In genomic region chr17:81364278-81365147, GRCh38 we compare ENCODE assay signal across 11 cellular contexts. TPM values are rescaled to one million over a fixed set of nuclear protein-coding genes. Genes with fewer than 3 reads are reported as not detected.
DNase-seq lines count a peak whose midpoint lies in the region; ATAC-seq and TF ChIP-seq lines count a peak whose summit lies in the region.
"Had no signal": no experiment of that assay in that cellular context is flagged by ENCODE, and none has a peak within 500 bp of the region (broad histone marks: within the 10 kb centered on the region; RNA-seq: fewer than 3 reads in every experiment).

No MANE protein-coding gene starts in this region.

- peak overlapping the region in 3 of 4 donors; percentile 73 to 83 (median 75) for H3K27ac ChIP-seq in sigmoid colon
- peak overlapping the region in 1 of 2 donors; percentile 22 for H3K27ac ChIP-seq in ovary

- H3K4me3 ChIP-seq in iPS-15b (ENCODE audit: low read depth, low read length): peak overlapping the region; percentile 39
- peak overlapping the region in 1 of 4 donors; percentile 44 for H3K4me3 ChIP-seq in sigmoid colon
- no peak overlapping the region for H3K4me3 ChIP-seq in ovary

- TF ChIP-seq CTCF in sigmoid colon (IDR thresholded peaks at IDR 0.05) (no peak), ovary (IDR thresholded peaks at IDR 0.05) (no peak)

- peaks cover 16% of the 10 kb centered on the region for H3K4me1 Mint-ChIP-seq in activated naive CD8-positive, alpha-beta T cell treated with anti-CD3 and anti-CD28 coated beads for 36 hours

- peak overlapping the region; percentile 2; the same call in 1 of the 2 replicates for H3K9ac ChIP-seq in ES-I3 (ENCODE audit: low read depth, low read length)
- no peak overlapping the region for H3K9ac ChIP-seq in iPS-15b (ENCODE audit: low read depth, low read length)

- no peak for TF ChIP-seq EP300 in sigmoid colon (IDR thresholded peaks at IDR 0.05)
- no peak for TF ChIP-seq EP300 in ovary (IDR thresholded peaks at IDR 0.05)

- intact Hi-C loops in sigmoid colon (cut with DNase I) (loop anchor here (1.0 kb wide), 1 partner anchor 18 kb away; no protein-coding TSS in a partner anchor), ovary (cut with DNase I) (no loop called here)

- H3K9me3 Mint-ChIP-seq in activated naive CD8-positive, alpha-beta T cell treated with anti-CD3 and anti-CD28 coated beads for 36 hours: no peaks in the 10 kb centered on the region

- peaks cover 56% of the 10 kb centered on the region for H3K27me3 Mint-ChIP-seq in activated naive CD8-positive, alpha-beta T cell treated with anti-CD3 and anti-CD28 coated beads for 36 hours

- H3K27me3 ChIP-seq in iPS-15b (ENCODE audit: control insufficient read depth, insufficient read depth, low read length): peaks cover 11% of the 10 kb centered on the region
- H3K27me3 ChIP-seq in sigmoid colon: no peaks in the 10 kb centered on the region
- no peaks in the 10 kb centered on the region for H3K27me3 ChIP-seq in ovary

- H3K9me3 ChIP-seq in ES-I3 (ENCODE audit: control insufficient read depth, insufficient read depth, low read length): no peaks in the 10 kb centered on the region
- no peaks in the 10 kb centered on the region for H3K9me3 ChIP-seq in iPS-15b (ENCODE audit: control insufficient read depth, insufficient read depth, low read length)
- no peaks in the 10 kb centered on the region for H3K9me3 ChIP-seq in sigmoid colon
- no peaks in the 10 kb centered on the region for H3K9me3 ChIP-seq in ovary

- no peaks in the 10 kb centered on the region for H3K36me3 Mint-ChIP-seq in activated naive CD8-positive, alpha-beta T cell treated with anti-CD3 and anti-CD28 coated beads for 36 hours

- no peak for DNase-seq in activated naive CD8-positive, alpha-beta T cell treated with anti-CD3 and anti-CD28 coated beads for 36 hours
- DNase-seq in sigmoid colon (no peak), ovary (no peak), NCI-H345 treated with DMSO at 0.1 percent for 48 hours (lab: John Stamatoyannopoulos, UW; ENCODE audit: unreplicated experiment) (no peak), HPDE6-E6E7 (ENCODE audit: extremely low spot score) (no peak)
- DNase-seq: activated effector memory CD4-positive, alpha-beta T cell treated with Interleukin-2 at 50 U/mL for 16 hours; NCI-H510A; SIG-M5 had no signal

- H3K4me1 ChIP-seq in ES-I3 (ENCODE audit: insufficient read depth, low read length) (peaks cover 4% of the 10 kb centered on the region), iPS-15b (ENCODE audit: control insufficient read depth, insufficient read depth, low read length) (no peaks in the 10 kb centered on the region), sigmoid colon (peaks cover 0 to 25% (median 21%) of the 10 kb centered on the region in 4 donors), ovary (ENCODE audit: insufficient read depth) (peaks cover 10% of the 10 kb centered on the region)

- TF ChIP-seq POLR2A in sigmoid colon (IDR thresholded peaks at IDR 0.05) (no peak), ovary (IDR thresholded peaks at IDR 0.05) (no peak)

- no peaks in the 10 kb centered on the region for H3K36me3 ChIP-seq in ES-I3 (ENCODE audit: insufficient read depth, low read length)
- H3K36me3 ChIP-seq in iPS-15b (ENCODE audit: control insufficient read depth, insufficient read depth, low read length): no peaks in the 10 kb centered on the region
- H3K36me3 ChIP-seq in sigmoid colon: no peaks in the 10 kb centered on the region
- H3K36me3 ChIP-seq in ovary: no peaks in the 10 kb centered on the region

- peak overlapping the region; percentile 58 for H3K4me3 Mint-ChIP-seq in activated naive CD8-positive, alpha-beta T cell treated with anti-CD3 and anti-CD28 coated beads for 36 hours

- WGBS in sigmoid colon, 2 donors: 39 to 75% methylated on average over 26 of the region's 26 CpGs
- WGBS in ovary, 3 donors: 77 to 88% (median 86%) methylated on average over 23 to 26 of the region's 26 CpGs

- ATAC-seq in HG03442 (IDR thresholded peaks at IDR 0.05; ENCODE audit: unreplicated experiment): no peak

- no peak overlapping the region for H3K27ac Mint-ChIP-seq in activated naive CD8-positive, alpha-beta T cell treated with anti-CD3 and anti-CD28 coated beads for 36 hours

RNA-seq across cellular contexts. Expression of gene BAHCC1, which starts 30.7 kb away (rescaled TPM):
- total RNA-seq in activated naive CD8-positive, alpha-beta T cell treated with anti-CD3 and anti-CD28 coated beads for 36 hours: under 1 TPM; 0.08 to 0.25 TPM
- 10 to 100 TPM in 1 of 4 donors, 1 to 10 TPM in 3; 3.8 to 18.6 (median 7.2) TPM for total RNA-seq in sigmoid colon
- polyA plus RNA-seq in sigmoid colon: 10 to 100 TPM in 1 of 3 donors, 1 to 10 TPM in 2; 1.8 to 12.9 (median 3.0) TPM
- total RNA-seq in ovary: 10 to 100 TPM in 6 of 7 donors, 1 to 10 TPM in 1; 7.6 to 31.9 (median 24.2) TPM
- 10 to 100 TPM in 1 of 2 donors, 1 to 10 TPM in 1; 1.9 to 16.0 TPM for polyA plus RNA-seq in ovary
